8 cellular contexts compared by ENCODE assay signal in the genomic region with DNA sequence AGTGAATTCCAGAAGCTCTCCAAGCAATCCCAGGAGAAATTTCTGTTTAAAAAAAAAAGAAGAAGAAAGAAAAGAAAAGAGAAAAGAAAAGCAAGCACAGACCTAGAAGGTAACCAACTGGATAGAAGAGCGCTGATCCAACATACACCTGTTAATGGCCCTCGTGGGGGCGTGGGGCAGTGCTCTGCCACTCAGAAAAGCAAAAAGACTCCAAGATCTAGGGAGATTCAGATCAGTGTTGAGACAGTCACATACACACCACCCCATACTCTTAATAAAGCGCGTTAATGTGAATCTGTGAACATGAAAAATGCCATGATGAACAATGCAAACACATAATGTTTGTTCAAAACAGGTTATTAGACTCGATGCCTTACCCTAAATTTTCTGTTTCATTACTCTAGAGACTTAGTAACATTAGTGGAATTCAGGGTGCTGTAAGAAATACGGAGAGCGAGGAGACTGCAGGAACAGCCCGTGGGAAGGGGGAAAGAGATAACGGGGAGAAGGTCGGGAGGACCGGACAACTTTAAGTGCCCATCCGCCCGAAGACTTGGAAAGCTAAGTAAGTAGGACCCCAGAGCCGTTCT. TPM values are rescaled to one million over a fixed set of nuclear protein-coding genes. Genes with fewer than 3 reads are reported as not detected.
DNase-seq lines count a peak whose midpoint lies in the region; ATAC-seq, FAIRE-seq and TF ChIP-seq lines count a peak whose summit lies in the region.

No MANE protein-coding gene starts in this region.

- no peak for TF ChIP-seq POLR2A in transverse colon (IDR thresholded peaks at IDR 0.05)

- intact Hi-C loops in kidney (cut with DNase I) (no loop called here), transverse colon (cut with DNase I; ENCODE audit: low total_unique reads) (loop anchor here (10.0 kb wide), 1 partner anchor 1032 kb away; no protein-coding TSS in a partner anchor)

- peak; percentile 30 for DNase-seq in NCI-H748 (lab: John Stamatoyannopoulos, UW; ENCODE audit: unreplicated experiment)
- DNase-seq in NCI-H748 treated with DMSO at 0.1 percent for 48 hours (lab: John Stamatoyannopoulos, UW), result no peak
- no peak for DNase-seq in adipocyte (ENCODE audit: low read depth)
- DNase-seq in kidney, result no peak
- no peak for DNase-seq in transverse colon
- no peak for DNase-seq in SHP77 treated with DMSO at 0.1 percent for 48 hours (lab: John Stamatoyannopoulos, UW)

- H3K27ac ChIP-seq in kidney (ENCODE audit: low read depth in 2 of 2, low read length in 2 of 2), result peak overlapping the region; percentile 48 to 60
- H3K27ac ChIP-seq in transverse colon, result peak overlapping the region; percentile 84 to 91 (median 87)

- H3K9ac ChIP-seq in adipocyte (ENCODE audit: low read length) (peak overlapping the region; percentile 95), kidney (ENCODE audit: low read length in 2 of 2) (peak overlapping the region; percentile 63 to 80)

- H3K27me3 ChIP-seq in adipocyte (replicated peaks; ENCODE audit: control insufficient read depth, insufficient read depth, low read length) (no peaks in the 10 kb centered on the region), transverse colon (no peaks in the 10 kb centered on the region)

- in situ Hi-C loops in transverse colon (cut with MboI; ENCODE audit: low pct_ligation_motif_present in 1 of 4, low pct_unique_long_range_greater_than_20kb in 1 of 4, low sequenced_read_pairs in 3 of 4), result loop anchor here in 1 of 4 donors (25.0 kb wide), 1 partner anchor 930 kb away; no protein-coding TSS in a partner anchor

- TF ChIP-seq EP300 in transverse colon (IDR thresholded peaks at IDR 0.05; ENCODE audit: low read depth), result no peak

- FAIRE-seq in kidney (lab: Jason Lieb, UNC), result no peak

- H3K36me3 ChIP-seq in adipocyte (ENCODE audit: control insufficient read depth, insufficient read depth, low read length, severe bottlenecking) (peaks cover 24% of the 10 kb centered on the region), kidney (ENCODE audit: control insufficient read depth in 1 of 2, insufficient read depth in 2 of 2, low read length in 2 of 2) (peaks cover 2 to 6% of the 10 kb centered on the region in 2 donors), transverse colon (peaks cover 0 to 24% (median 5%) of the 10 kb centered on the region in 4 donors)

- peaks cover 22% of the 10 kb centered on the region for H3K4me1 ChIP-seq in adipocyte (ENCODE audit: control insufficient read depth, insufficient read depth, low read length)
- peaks cover 4 to 7% of the 10 kb centered on the region in 2 donors for H3K4me1 ChIP-seq in kidney (ENCODE audit: control insufficient read depth in 1 of 2, insufficient read depth in 1 of 2, low read depth in 1 of 2, low read length in 2 of 2)
- peaks cover 5 to 26% (median 21%) of the 10 kb centered on the region in 4 donors for H3K4me1 ChIP-seq in transverse colon

- TF ChIP-seq CTCF in kidney (IDR thresholded peaks at IDR 0.05; ENCODE audit: borderline replicate concordance, extremely low read depth, insufficient read depth) (no peak), transverse colon (IDR thresholded peaks at IDR 0.05) (no peak)

- no peaks in the 10 kb centered on the region for H3K9me3 ChIP-seq in adipocyte (ENCODE audit: control insufficient read depth, low read length)
- no peaks in the 10 kb centered on the region for H3K9me3 ChIP-seq in kidney (ENCODE audit: control insufficient read depth in 1 of 2, low read length in 2 of 2)
- H3K9me3 ChIP-seq in transverse colon, result no peaks in the 10 kb centered on the region

- ATAC-seq in GM18498 (IDR thresholded peaks at IDR 0.05; ENCODE audit: unreplicated experiment) (no peak), GM19023 (IDR thresholded peaks at IDR 0.05; ENCODE audit: unreplicated experiment) (no peak)

- WGBS in transverse colon (ENCODE audit: low coverage in 1 of 2), 2 donors, result 7% methylated on average over 15 of the region's 15 CpGs; no CpG with 5 or more reads in 1 of the 2 donors

- H3K4me3 ChIP-seq in adipocyte (ENCODE audit: low read length) (peak overlapping the region; percentile 97), kidney (ENCODE audit: low read length in 2 of 2) (peak overlapping the region; percentile 97 to 99), transverse colon (peak overlapping the region; percentile 52 to 84 (median 58))

RNA-seq across cellular contexts. Expression of gene NME7, which starts 0.4 kb away (rescaled TPM):
- total RNA-seq in kidney, result 31.9 TPM
- polyA plus RNA-seq in kidney (ENCODE audit: insufficient read depth, low read depth, low replicate concordance), result 13.7 TPM
- total RNA-seq in transverse colon, result 10 to 100 TPM in 1 of 4 donors, 1 to 10 TPM in 3; 1.9 to 15.9 (median 8.3) TPM

RNA-seq across cellular contexts. Expression of gene BLZF1, which starts 0.8 kb away (rescaled TPM):
- total RNA-seq in kidney (25.3 TPM), transverse colon (10 to 100 TPM; 14.5 to 33.3 (median 28.1) TPM)
- 10.3 TPM for polyA plus RNA-seq in kidney (ENCODE audit: insufficient read depth, low read depth, low replicate concordance)
